In genomic region chr6:811806-812205, GRCh38 we compare ENCODE assay signal across 27 cellular contexts.
"Had no signal": no experiment of that assay in that cellular context is flagged by ENCODE, and none has a peak within 500 bp of the region (broad histone marks: within the 10 kb centered on the region; RNA-seq: fewer than 3 reads in every experiment).

No MANE protein-coding gene starts in this region.

- ATAC-seq: foreskin keratinocyte; left cardiac atrium; lower lobe of right lung; naive thymus-derived CD8-positive, alpha-beta T cell; psoas muscle; right cardiac atrium; stimulated activated memory B cell treated with anti-CD40 and anti-IgM and Interleukin-4, amounts not matched to agents 10 μg/mL and 1 μg/mL and 100 μg/mL, for 72 hours; stimulated activated naive CD8-positive, alpha-beta T cell treated with anti-CD3 and anti-CD28 coated beads, Interleukin-15, Interleukin-2, amounts not matched to agents 100 U/mL and 50 U/mL, for 24 hours had no signal

- H3K27ac Mint-ChIP-seq: endodermal cell; naive thymus-derived CD8-positive, alpha-beta T cell; stimulated activated memory B cell treated with anti-CD40 and anti-IgM and Interleukin-4, amounts not matched to agents 10 μg/mL and 1 μg/mL and 100 μg/mL, for 72 hours; type B pancreatic cell had no signal

- H3K36me3 Mint-ChIP-seq: naive thymus-derived CD8-positive, alpha-beta T cell; stimulated activated memory B cell treated with anti-CD40 and anti-IgM and Interleukin-4, amounts not matched to agents 10 μg/mL and 1 μg/mL and 100 μg/mL, for 72 hours; type B pancreatic cell had no signal

- H3K9me3 Mint-ChIP-seq: endodermal cell; naive thymus-derived CD8-positive, alpha-beta T cell; stimulated activated memory B cell treated with anti-CD40 and anti-IgM and Interleukin-4, amounts not matched to agents 10 μg/mL and 1 μg/mL and 100 μg/mL, for 72 hours; type B pancreatic cell had no signal

- H3K4me1 ChIP-seq: foreskin keratinocyte, lower lobe of right lung, sigmoid colon, testis, tibial artery had no signal

- H3K4me1 Mint-ChIP-seq: endodermal cell had no signal

- H3K27ac ChIP-seq: dorsolateral prefrontal cortex, foreskin keratinocyte, heart right ventricle, left ventricle myocardium inferior, lower lobe of right lung, ovary, psoas muscle, sigmoid colon, testis, tibial artery had no signal

- H3K9me3 ChIP-seq: esophagus muscularis mucosa, heart right ventricle, left ventricle myocardium inferior, lower lobe of right lung, ovary, psoas muscle, sigmoid colon, testis, tibial artery had no signal

- H3K4me3 ChIP-seq: dorsolateral prefrontal cortex, esophagus muscularis mucosa, heart right ventricle, left ventricle myocardium inferior, lower lobe of right lung, ovary, psoas muscle, sigmoid colon, testis, tibial artery had no signal

- DNase-seq: cortex of kidney; dorsolateral prefrontal cortex; effector CD4-positive, alpha-beta T cell; endodermal cell; foreskin keratinocyte; glutamatergic neuron; heart right ventricle; hippocampal formation; left cardiac atrium; left ventricle myocardium inferior; lower lobe of right lung; naive thymus-derived CD8-positive, alpha-beta T cell; occipital lobe; ovary; posterior cingulate gyrus; psoas muscle; right cardiac atrium; sigmoid colon; stimulated activated CD4-positive, alpha-beta T cell treated with anti-CD3 and anti-CD28 coated beads, Interleukin-2, amount 100 ng/mL, for 24 hours; stimulated activated CD4-positive, alpha-beta T cell treated with anti-CD3 and anti-CD28 coated beads, Interleukin-4, amount 100 ng/mL, for 4 hours; stimulated activated naive CD8-positive, alpha-beta T cell treated with anti-CD3 and anti-CD28 coated beads, Interleukin-15, Interleukin-2, amounts not matched to agents 100 U/mL and 50 U/mL, for 24 hours; substantia nigra; testis; tibial artery had no signal

- H3K36me3 ChIP-seq: esophagus muscularis mucosa, heart right ventricle, left ventricle myocardium inferior, lower lobe of right lung, ovary, sigmoid colon, tibial artery had no signal

- H3K4me3 Mint-ChIP-seq: endodermal cell; naive thymus-derived CD8-positive, alpha-beta T cell; stimulated activated memory B cell treated with anti-CD40 and anti-IgM and Interleukin-4, amounts not matched to agents 10 μg/mL and 1 μg/mL and 100 μg/mL, for 72 hours; type B pancreatic cell had no signal

- H3K27me3 ChIP-seq: dorsolateral prefrontal cortex, esophagus muscularis mucosa, foreskin keratinocyte, ovary, sigmoid colon, testis, tibial artery had no signal
